Comparison of ENCODE assay signal across 38 cellular contexts in the genomic region with DNA sequence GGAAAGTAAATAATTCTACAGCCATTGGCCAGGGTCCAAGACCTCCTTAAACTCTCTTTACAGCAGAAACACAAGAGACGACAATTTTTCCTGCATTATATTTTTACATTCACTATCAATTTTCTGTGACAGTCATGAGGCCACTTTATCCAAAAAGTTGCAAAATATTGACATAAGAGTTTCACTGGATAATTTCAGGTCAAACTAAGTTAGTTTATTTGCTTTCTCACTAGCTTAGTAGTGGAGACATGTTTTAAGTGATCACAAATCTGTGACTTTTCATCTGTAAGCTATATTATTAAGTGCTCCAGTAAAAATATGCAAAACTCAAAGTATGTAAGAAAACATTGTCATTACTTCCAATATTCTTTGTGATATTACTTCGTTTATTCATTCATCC.
"Had no signal": no experiment of that assay in that cellular context is flagged by ENCODE, and none has a peak within 500 bp of the region (broad histone marks: within the 10 kb centered on the region; RNA-seq: fewer than 3 reads in every experiment).

No MANE protein-coding gene starts in this region.

- ATAC-seq: activated CD8-positive, alpha-beta T cell treated with anti-CD3 and anti-CD28 coated beads for 36 hours; activated naive CD4-positive, alpha-beta T cell treated with anti-CD3 and anti-CD28 coated beads, Interleukin-2, amount 50 U/mL, for 72 hours; activated T-cell treated with anti-CD3 and anti-CD28 coated beads, Interleukin-2, amount 50 U/mL, for 4 hours; activated T-cell treated with anti-CD3 and anti-CD28 coated beads, Interleukin-2, amount 50 U/mL, for 72 hours; activated T-helper 17 cell treated with anti-CD3 and anti-CD28 coated beads, Interleukin-2, amount 50 U/mL, for 72 hours; body of pancreas had no signal

- H3K36me3 ChIP-seq: adrenal gland, brain microvascular endothelial cell, breast epithelium had no signal

- H3K4me1 ChIP-seq: adrenal gland, body of pancreas, breast epithelium had no signal

- H3K4me1 Mint-ChIP-seq: activated B cell treated with CpG ODN at 0.5 μM for 24 hours; activated CD4-positive, alpha-beta T cell treated with anti-CD3 and anti-CD28 coated beads, Interleukin-2, amount 10 ng/mL, durations not matched to agents 24 days and 14 days; activated naive CD8-positive, alpha-beta T cell treated with anti-CD3 and anti-CD28 coated beads for 36 hours; activated T-helper 17 cell treated with anti-CD3 and anti-CD28 coated beads, Interleukin-2, amount 50 U/mL, for 72 hours; central memory CD8-positive, alpha-beta T cell had no signal

- H3K27me3 ChIP-seq: adrenal gland, body of pancreas, brain microvascular endothelial cell, breast epithelium had no signal

- H3K4me3 Mint-ChIP-seq: activated B cell treated with CpG ODN at 0.5 μM for 24 hours; activated CD4-positive, alpha-beta memory T cell treated with anti-CD3 and anti-CD28 coated beads for 36 hours; activated CD4-positive, alpha-beta T cell treated with anti-CD3 and anti-CD28 coated beads, Interleukin-2, amount 10 ng/mL, durations not matched to agents 24 days and 14 days; activated CD8-positive, alpha-beta T cell treated with anti-CD3 and anti-CD28 coated beads for 36 hours; activated naive CD4-positive, alpha-beta T cell treated with anti-CD3 and anti-CD28 coated beads for 36 hours; activated naive CD8-positive, alpha-beta T cell treated with anti-CD3 and anti-CD28 coated beads for 36 hours; activated T-cell treated with anti-CD3 and anti-CD28 coated beads, Interleukin-2, amount 50 U/mL, for 4 hours; activated T-cell treated with anti-CD3 and anti-CD28 coated beads, Interleukin-2, amount 50 U/mL, for 72 hours; activated T-helper 1 cell treated with anti-CD3 and anti-CD28 coated beads, Interleukin-12 subunit alpha, Interleukin-12 subunit beta, Interleukin-2, Interleukin-4 antibody, amounts not matched to agents 30 ng/mL and 10 ng/mL and 1 ng/mL, durations not matched to agents 14 hours and 24 hours and 36 hours; activated T-helper 17 cell treated with anti-CD3 and anti-CD28 coated beads, Interleukin-2, amount 50 U/mL, for 72 hours; central memory CD8-positive, alpha-beta T cell; T-helper 1 cell treated with Interleukin-12 subunit alpha and Interleukin-12 subunit beta and Interleukin-4 antibody, amounts not matched to agents 30 μg/mL and 1 μg/mL, for 36 hours; T-helper 2 cell treated with Interferon-gamma antibody and Interleukin-4, amounts not matched to agents 5 μg/mL and 100 μg/mL, for 36 hours had no signal

- H3K27ac ChIP-seq: adrenal gland, body of pancreas, brain microvascular endothelial cell, breast epithelium, VCaP had no signal

- FAIRE-seq: astrocyte, TTC549 had no signal

- H3K9me3 ChIP-seq: adrenal gland, body of pancreas, breast epithelium had no signal

- H3K4me3 ChIP-seq: adrenal gland, body of pancreas, breast epithelium had no signal

- H3K9me3 Mint-ChIP-seq: activated B cell treated with CpG ODN at 0.5 μM for 24 hours; activated CD4-positive, alpha-beta memory T cell treated with anti-CD3 and anti-CD28 coated beads for 36 hours; activated CD4-positive, alpha-beta T cell treated with anti-CD3 and anti-CD28 coated beads, Interleukin-2, amount 10 ng/mL, durations not matched to agents 24 days and 14 days; activated CD8-positive, alpha-beta T cell treated with anti-CD3 and anti-CD28 coated beads for 36 hours; activated naive CD4-positive, alpha-beta T cell treated with anti-CD3 and anti-CD28 coated beads for 36 hours; activated naive CD4-positive, alpha-beta T cell treated with anti-CD3 and anti-CD28 coated beads, Interleukin-2, amount 50 U/mL, for 72 hours; activated naive CD8-positive, alpha-beta T cell treated with anti-CD3 and anti-CD28 coated beads for 36 hours; activated T-cell treated with anti-CD3 and anti-CD28 coated beads, Interleukin-2, amount 50 U/mL, for 4 hours; activated T-helper 1 cell treated with anti-CD3 and anti-CD28 coated beads, Interleukin-12 subunit alpha, Interleukin-12 subunit beta, Interleukin-2, Interleukin-4 antibody, amounts not matched to agents 30 ng/mL and 10 ng/mL and 1 ng/mL, durations not matched to agents 14 hours and 24 hours and 36 hours; activated T-helper 17 cell treated with anti-CD3 and anti-CD28 coated beads, Interleukin-2, amount 50 U/mL, for 72 hours; T-helper 1 cell treated with Interleukin-12 subunit alpha and Interleukin-12 subunit beta and Interleukin-4 antibody, amounts not matched to agents 30 μg/mL and 1 μg/mL, for 36 hours; T-helper 2 cell treated with Interferon-gamma antibody and Interleukin-4, amounts not matched to agents 5 μg/mL and 100 μg/mL, for 36 hours had no signal

- DNase-seq: activated B cell treated with CpG ODN at 0.5 μM for 24 hours; activated CD4-positive, alpha-beta memory T cell treated with anti-CD3 and anti-CD28 coated beads for 36 hours; activated CD4-positive, alpha-beta T cell treated with anti-CD3 and anti-CD28 coated beads for 4 hours; activated CD4-positive, alpha-beta T cell treated with anti-CD3 and anti-CD28 coated beads, Interleukin-2, amount 10 ng/mL, durations not matched to agents 24 days and 14 days; activated CD4-positive, alpha-beta T cell treated with anti-CD3 and anti-CD28 coated beads, Interleukin-2, amount 50 U/mL, for 1 hour; activated CD4-positive, alpha-beta T cell treated with anti-CD3 and anti-CD28 coated beads, Interleukin-2, amount 50 U/mL, for 4 hours; activated CD4-positive, CD25-positive, alpha-beta regulatory T cell treated with anti-CD3 and anti-CD28 coated beads, Interleukin-2, amount 50 U/mL, for 72 hours; activated CD8-positive, alpha-beta memory T cell treated with anti-CD3 and anti-CD28 coated beads, Interleukin-2, amount 50 U/mL, for 4 hours; activated CD8-positive, alpha-beta T cell treated with anti-CD3 and anti-CD28 coated beads for 36 hours; activated effector memory CD4-positive, alpha-beta T cell treated with anti-CD3 and anti-CD28 coated beads, Interleukin-2, amount 50 U/mL, for 16 hours; activated gamma-delta T cell treated with Interleukin-2 at 50 U/mL for 16 hours; activated naive CD4-positive, alpha-beta T cell; activated naive CD4-positive, alpha-beta T cell treated with anti-CD3 and anti-CD28 coated beads for 36 hours; activated naive CD4-positive, alpha-beta T cell treated with anti-CD3 and anti-CD28 coated beads, Interleukin-2, amount 50 U/mL, for 16 hours; activated naive CD8-positive, alpha-beta T cell treated with anti-CD3 and anti-CD28 coated beads for 36 hours; activated T-cell treated with anti-CD3 and anti-CD28 coated beads for 4 hours; activated T-cell treated with anti-CD3 and anti-CD28 coated beads, Interleukin-2, amount 50 U/mL, for 1 hour; activated T-cell treated with anti-CD3 and anti-CD28 coated beads, Interleukin-2, amount 50 U/mL, for 4 hours; activated T-cell treated with anti-CD3 and anti-CD28 coated beads, Interleukin-2, amount 50 U/mL, for 72 hours; adrenal gland; amniotic stem cell; aorta; body of pancreas; cerebellar nuclear complex; T-helper 1 cell; T-helper 2 cell; T-helper 9 cell had no signal

- H3K27ac Mint-ChIP-seq: activated B cell treated with CpG ODN at 0.5 μM for 24 hours; activated CD4-positive, alpha-beta memory T cell treated with anti-CD3 and anti-CD28 coated beads for 36 hours; activated CD4-positive, alpha-beta T cell treated with anti-CD3 and anti-CD28 coated beads, Interleukin-2, amount 10 ng/mL, durations not matched to agents 24 days and 14 days; activated CD8-positive, alpha-beta T cell treated with anti-CD3 and anti-CD28 coated beads for 36 hours; activated naive CD4-positive, alpha-beta T cell treated with anti-CD3 and anti-CD28 coated beads for 36 hours; activated naive CD4-positive, alpha-beta T cell treated with anti-CD3 and anti-CD28 coated beads, Interleukin-2, amount 50 U/mL, for 72 hours; activated naive CD8-positive, alpha-beta T cell treated with anti-CD3 and anti-CD28 coated beads for 36 hours; activated T-cell treated with anti-CD3 and anti-CD28 coated beads, Interleukin-2, amount 50 U/mL, for 72 hours; activated T-helper 1 cell treated with anti-CD3 and anti-CD28 coated beads, Interleukin-12 subunit alpha, Interleukin-12 subunit beta, Interleukin-2, Interleukin-4 antibody, amounts not matched to agents 30 ng/mL and 10 ng/mL and 1 ng/mL, durations not matched to agents 14 hours and 24 hours and 36 hours; activated T-helper 17 cell treated with anti-CD3 and anti-CD28 coated beads, Interleukin-2, amount 50 U/mL, for 72 hours; T-helper 1 cell treated with Interleukin-12 subunit alpha and Interleukin-12 subunit beta and Interleukin-4 antibody, amounts not matched to agents 30 μg/mL and 1 μg/mL, for 36 hours; T-helper 2 cell treated with Interferon-gamma antibody and Interleukin-4, amounts not matched to agents 5 μg/mL and 100 μg/mL, for 36 hours had no signal

- H3K36me3 Mint-ChIP-seq: activated CD4-positive, alpha-beta memory T cell treated with anti-CD3 and anti-CD28 coated beads for 36 hours; activated naive CD4-positive, alpha-beta T cell treated with anti-CD3 and anti-CD28 coated beads, Interleukin-2, amount 50 U/mL, for 72 hours; activated naive CD8-positive, alpha-beta T cell treated with anti-CD3 and anti-CD28 coated beads for 36 hours had no signal

- H3K27me3 Mint-ChIP-seq: activated B cell treated with CpG ODN at 0.5 μM for 24 hours; activated CD4-positive, alpha-beta memory T cell treated with anti-CD3 and anti-CD28 coated beads for 36 hours; activated CD4-positive, alpha-beta T cell treated with anti-CD3 and anti-CD28 coated beads, Interleukin-2, amount 10 ng/mL, durations not matched to agents 24 days and 14 days; activated CD8-positive, alpha-beta T cell treated with anti-CD3 and anti-CD28 coated beads for 36 hours; activated naive CD8-positive, alpha-beta T cell treated with anti-CD3 and anti-CD28 coated beads for 36 hours; activated T-helper 17 cell treated with anti-CD3 and anti-CD28 coated beads, Interleukin-2, amount 50 U/mL, for 72 hours; central memory CD8-positive, alpha-beta T cell had no signal
